Comparison of ENCODE assay signal across 13 cellular contexts in genomic region chr11:76615950-76616349, GRCh38. TPM values are rescaled to one million over a fixed set of nuclear protein-coding genes. Genes with fewer than 3 reads are reported as not detected.
A peak's percentile ranks its signal among the peaks of the same experiment; 100 is the strongest.
DNase-seq lines count a peak whose midpoint lies in the region; ATAC-seq and TF ChIP-seq lines count a peak whose summit lies in the region.
"Had no signal": no experiment of that assay in that cellular context is flagged by ENCODE, and none has a peak within 500 bp of the region (broad histone marks: within the 10 kb centered on the region; RNA-seq: fewer than 3 reads in every experiment).

No MANE protein-coding gene starts in this region.

- POLR2A ChIA-PET in naive thymus-derived CD4-positive, alpha-beta T cell (lab: Charles Lee), result no interaction called here

- no peak overlapping the region for H3K27ac Mint-ChIP-seq in naive thymus-derived CD4-positive, alpha-beta T cell
- H3K27ac Mint-ChIP-seq in type B pancreatic cell, result no peak overlapping the region
- H3K27ac Mint-ChIP-seq: activated naive CD4-positive, alpha-beta T cell treated with anti-CD3 and anti-CD28 coated beads, Interleukin-2, amount 50 U/mL, for 24 hours; CD4-positive, CD25-positive, alpha-beta regulatory T cell had no signal

- intact Hi-C loops in posterior vena cava (cut with DNase I), result loop anchor here in 1 of 2 donors (5.0 kb wide), 1 partner anchor 51 kb away; no protein-coding TSS in a partner anchor
- intact Hi-C loops in naive thymus-derived CD4-positive, alpha-beta T cell (cut with micrococcal nuclease), result no loop called here

- DNase-seq in fibroblast of the conjunctiva (ENCODE audit: low read depth), result peak; percentile 66
- peak; percentile 92 for DNase-seq in posterior vena cava (ENCODE audit: low spot score)
- no peak for DNase-seq in naive thymus-derived CD4-positive, alpha-beta T cell
- DNase-seq in activated CD4-positive, alpha-beta T cell treated with anti-CD3 and anti-CD28 coated beads for 4 hours, result no peak
- DNase-seq in type B pancreatic cell (ENCODE audit: extremely low spot score, unreplicated experiment), result no peak
- no peak for DNase-seq in medulla oblongata (ENCODE audit: extremely low spot score)
- DNase-seq: CD4-positive, CD25-positive, alpha-beta regulatory T cell; HCEC 1CT; NCI-H524; occipital lobe had no signal

- no peak overlapping the region for H3K4me3 Mint-ChIP-seq in naive thymus-derived CD4-positive, alpha-beta T cell
- H3K4me3 Mint-ChIP-seq in type B pancreatic cell, result no peak overlapping the region
- H3K4me3 Mint-ChIP-seq: activated naive CD4-positive, alpha-beta T cell treated with anti-CD3 and anti-CD28 coated beads, Interleukin-2, amount 50 U/mL, for 24 hours; CD4-positive, CD25-positive, alpha-beta regulatory T cell had no signal

- ATAC-seq in SK-N-SH treated with all-trans-retinoic acid at 6 μM for 48 hours, result peak; percentile 27; the same call in 1 of the 3 replicates
- ATAC-seq in naive thymus-derived CD4-positive, alpha-beta T cell, result no peak

- H3K4me3 ChIP-seq in naive thymus-derived CD4-positive, alpha-beta T cell (ENCODE audit: low read length), result no peak overlapping the region

- H3K27me3 Mint-ChIP-seq in naive thymus-derived CD4-positive, alpha-beta T cell, result peaks cover 4 to 11% (median 9%) of the 10 kb centered on the region in 5 donors
- no peaks in the 10 kb centered on the region for H3K27me3 Mint-ChIP-seq in type B pancreatic cell
- H3K27me3 Mint-ChIP-seq: CD4-positive, CD25-positive, alpha-beta regulatory T cell had no signal

- H3K36me3 ChIP-seq in naive thymus-derived CD4-positive, alpha-beta T cell (ENCODE audit: control insufficient read depth in 2 of 3, insufficient read depth in 3 of 3, low read length in 3 of 3), result no peaks in the 10 kb centered on the region

- H3K36me3 Mint-ChIP-seq in naive thymus-derived CD4-positive, alpha-beta T cell, result peaks cover 0 to 4% (median 0%) of the 10 kb centered on the region in 5 donors
- H3K36me3 Mint-ChIP-seq in type B pancreatic cell, result no peaks in the 10 kb centered on the region
- H3K36me3 Mint-ChIP-seq: activated naive CD4-positive, alpha-beta T cell treated with anti-CD3 and anti-CD28 coated beads, Interleukin-2, amount 50 U/mL, for 24 hours; CD4-positive, CD25-positive, alpha-beta regulatory T cell had no signal

- peaks cover 0 to 3% (median 0%) of the 10 kb centered on the region in 3 experiments for H3K9me3 ChIP-seq in naive thymus-derived CD4-positive, alpha-beta T cell (ENCODE audit: control insufficient read depth in 2 of 3, low read length in 3 of 3)

- H3K9me3 Mint-ChIP-seq in naive thymus-derived CD4-positive, alpha-beta T cell, result peaks cover 0 to 12% (median 8%) of the 10 kb centered on the region in 11 donors
- peaks cover 7% of the 10 kb centered on the region for H3K9me3 Mint-ChIP-seq in type B pancreatic cell
- H3K9me3 Mint-ChIP-seq: activated naive CD4-positive, alpha-beta T cell treated with anti-CD3 and anti-CD28 coated beads, Interleukin-2, amount 50 U/mL, for 24 hours had no signal

- peaks cover 0 to 2% (median 0%) of the 10 kb centered on the region in 7 donors for H3K4me1 Mint-ChIP-seq in naive thymus-derived CD4-positive, alpha-beta T cell
- H3K4me1 Mint-ChIP-seq in type B pancreatic cell (ENCODE audit: unreplicated experiment), result no peaks in the 10 kb centered on the region
- H3K4me1 Mint-ChIP-seq: activated naive CD4-positive, alpha-beta T cell treated with anti-CD3 and anti-CD28 coated beads, Interleukin-2, amount 50 U/mL, for 24 hours; CD4-positive, CD25-positive, alpha-beta regulatory T cell had no signal

- H3K27ac ChIP-seq in C4-2B, result peak overlapping the region; percentile 23
- no peak overlapping the region for H3K27ac ChIP-seq in naive thymus-derived CD4-positive, alpha-beta T cell (ENCODE audit: low read depth, low read length)

- H3K4me1 ChIP-seq in naive thymus-derived CD4-positive, alpha-beta T cell (ENCODE audit: control insufficient read depth in 2 of 2, insufficient read depth in 2 of 2, low read length in 2 of 2), result no peaks in the 10 kb centered on the region

- TF ChIP-seq CTCF in C4-2B (conservative IDR thresholded peaks at IDR 0.05) (no peak), type B pancreatic cell (conservative IDR thresholded peaks at IDR 0.05) (no peak)

- CTCF ChIA-PET in naive thymus-derived CD4-positive, alpha-beta T cell (lab: Charles Lee), result no interaction called here

- peaks cover 0 to 4% of the 10 kb centered on the region in 2 donors for H3K27me3 ChIP-seq in naive thymus-derived CD4-positive, alpha-beta T cell (ENCODE audit: control insufficient read depth in 2 of 2, insufficient read depth in 2 of 2, low read length in 2 of 2)

TF ChIP-seq in SK-N-SH treated with all-trans-retinoic acid at 6 μM for 48 hours, 23 proteins besides CTCF, POLR2A, EP300 and RAD21:
- no peak for TF ChIP-seq ZNF70 (CRISPR knock-in tag; IDR thresholded peaks at IDR 0.05)
- TF ChIP-seq CREB5 (CRISPR knock-in tag; IDR thresholded peaks at IDR 0.05; ENCODE audit: low read depth), result no peak
- no peak for TF ChIP-seq CSDC2 (CRISPR knock-in tag; IDR thresholded peaks at IDR 0.05)
- TF ChIP-seq SNAI2 (CRISPR knock-in tag; IDR thresholded peaks at IDR 0.05), result no peak
- TF ChIP-seq ZNF8 (CRISPR knock-in tag; IDR thresholded peaks at IDR 0.05), result no peak

RNA-seq across cellular contexts. Expression of gene LRRC32, which starts 54.6 kb away (rescaled TPM):
- total RNA-seq in posterior vena cava, result 100 to 1,000 TPM; 108 to 142 TPM
- total RNA-seq in naive thymus-derived CD4-positive, alpha-beta T cell, result 1 to 10 TPM in 1 of 5 experiments, under 1 TPM in 3, not detected in 1; 0.08 to 4.5 (median 0.61) TPM
- polyA plus RNA-seq in naive thymus-derived CD4-positive, alpha-beta T cell, result not detected
- 4.3 and 5.4 TPM in 2 replicates for total RNA-seq in type B pancreatic cell (ENCODE audit: low replicate concordance)

Comparison
In these comparisons a context has a peak if more than half of its experiments do, and no peak if none do; other contexts are left out.
1. DNase-seq: peak in fibroblast of the conjunctiva (single experiment) and posterior vena cava (single experiment); none in naive thymus-derived CD4-positive, alpha-beta T cell (0 of 9), activated CD4-positive, alpha-beta T cell treated with anti-CD3 and anti-CD28 coated beads for 4 hours (0 of 2), type B pancreatic cell (single experiment) and medulla oblongata (single experiment).
2. RNA of gene LRRC32, which starts 54.6 kb away (total RNA-seq): 108 to 142 TPM in posterior vena cava; 4.3 to 5.4 TPM in type B pancreatic cell and 0.08 to 4.5 TPM in naive thymus-derived CD4-positive, alpha-beta T cell; every median in the first group is over 10 times any median in the second.